In the genomic region with DNA sequence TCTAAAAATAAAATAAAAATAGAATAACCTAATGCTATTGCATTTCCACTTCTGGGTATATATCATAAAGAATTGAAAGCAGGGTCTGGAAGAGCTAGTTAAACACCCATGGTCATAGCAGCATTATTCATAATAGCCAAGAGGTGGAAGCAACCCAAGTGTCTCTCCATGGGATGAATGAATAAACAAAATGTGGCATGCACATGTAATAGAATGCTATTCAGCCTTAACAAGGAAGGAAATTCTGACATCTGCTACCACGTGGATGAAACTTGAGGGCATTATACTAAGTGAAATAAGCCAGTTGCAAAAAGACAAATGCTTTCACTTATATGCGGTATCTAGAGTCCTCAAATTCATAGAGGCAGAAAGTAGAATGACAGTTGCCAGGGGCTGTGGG, we compare ENCODE assay signal across 1 cellular context.
TF ChIP-seq lines count a peak whose summit lies in the region.

No MANE protein-coding gene starts in this region.

TF ChIP-seq in endothelial cell of umbilical vein, 7 proteins besides CTCF, POLR2A, EP300 and RAD21:
- no peak for TF ChIP-seq EZH2 (IDR thresholded peaks at IDR 0.05; ENCODE audit: borderline replicate concordance, low read depth, low read length, severe bottlenecking)
- TF ChIP-seq GATA2 (IDR thresholded peaks at IDR 0.05; ENCODE audit: insufficient read depth, insufficient read length, low read depth, low read length) = no peak
- TF ChIP-seq FOS (IDR thresholded peaks at IDR 0.05; ENCODE audit: borderline replicate concordance, insufficient read depth, low read length) = no peak
- no peak for TF ChIP-seq JUN (IDR thresholded peaks at IDR 0.05; ENCODE audit: borderline replicate concordance, insufficient read depth, insufficient read length, low read depth)
- no peak for TF ChIP-seq POLR2AphosphoS5 (IDR thresholded peaks at IDR 0.05; ENCODE audit: insufficient read depth, low read depth, low read length)
- TF ChIP-seq, protein P1, sequence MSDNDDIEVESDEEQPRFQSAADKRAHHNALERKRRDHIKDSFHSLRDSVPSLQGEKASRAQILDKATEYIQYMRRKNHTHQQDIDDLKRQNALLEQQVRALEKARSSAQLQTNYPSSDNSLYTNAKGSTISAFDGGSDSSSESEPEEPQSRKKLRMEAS (IDR thresholded peaks at IDR 0.05; ENCODE audit: insufficient read depth, insufficient read length) = no peak
- no peak for TF ChIP-seq MYC (IDR thresholded peaks at IDR 0.05; ENCODE audit: low read depth, low read length)
